Comparison of ENCODE assay signal across 25 cellular contexts in the genomic region with DNA sequence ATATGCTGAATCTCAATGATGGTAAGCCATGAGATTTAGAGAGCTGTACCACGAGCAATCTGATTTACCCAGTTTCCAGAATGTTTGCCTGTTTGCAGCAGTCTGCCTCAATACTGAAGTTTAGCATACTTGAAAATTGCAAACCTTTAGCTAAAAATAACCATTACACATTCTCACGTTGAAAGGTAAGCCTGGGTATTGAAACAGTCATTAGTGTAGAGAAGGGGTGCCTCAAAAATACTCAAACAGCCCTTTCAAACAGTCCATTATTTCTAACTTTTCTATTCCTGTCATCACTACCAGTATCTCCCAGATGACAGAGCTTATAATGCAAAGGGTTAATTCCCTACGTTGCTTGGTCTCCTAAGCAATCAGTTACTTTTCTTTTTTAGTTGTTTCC.
DNase-seq lines count a peak whose midpoint lies in the region; ATAC-seq, FAIRE-seq and TF ChIP-seq lines count a peak whose summit lies in the region.
"Had no signal": no experiment of that assay in that cellular context is flagged by ENCODE, and none has a peak within 500 bp of the region (broad histone marks: within the 10 kb centered on the region; RNA-seq: fewer than 3 reads in every experiment).

No MANE protein-coding gene starts in this region.

- no peaks in the 10 kb centered on the region for H4K20me1 ChIP-seq in osteoblast (ENCODE audit: insufficient read depth, low read length)

- H3K9me3 ChIP-seq in osteoblast (ENCODE audit: low read depth, low read length), result no peaks in the 10 kb centered on the region
- H3K9me3 ChIP-seq: ovary had no signal

- DNase-seq in GM12892 (ENCODE audit: insufficient read length) (peak; percentile 6), GM20000 (ENCODE audit: low spot score) (peak; percentile 31), osteoblast (ENCODE audit: insufficient read length, low spot score, missing footprints) (no peak), caudate nucleus (lab: John Stamatoyannopoulos, UW) (no peak)
- no peak for DNase-seq in stimulated activated naive CD4-positive, alpha-beta T cell treated with Interleukin-2 at 50 U/mL for 16 hours (lab: John Stamatoyannopoulos, UW)
- DNase-seq in activated T-cell treated with anti-CD3 and anti-CD28 coated beads, Interleukin-2, amount 50 U/mL, for 1 hour, result no peak
- DNase-seq: activated CD4-positive, alpha-beta T cell treated with anti-CD3 and anti-CD28 coated beads for 1 hour; activated CD8-positive, alpha-beta memory T cell treated with anti-CD3 and anti-CD28 coated beads for 24 hours; activated naive CD8-positive, alpha-beta T cell treated with anti-CD3 and anti-CD28 coated beads, Interleukin-2, amount 50 U/mL, for 24 hours; brain microvascular endothelial cell; C1 segment of cervical spinal cord; glutamatergic neuron; mesendoderm; naive thymus-derived CD8-positive, alpha-beta T cell; NCI-H1417 treated with DMSO at 0.1 percent for 48 hours; NCI-H2171; OCI-M1; ovary; right cardiac atrium; SHP77 had no signal

- no peak overlapping the region for H3K4me2 ChIP-seq in osteoblast (ENCODE audit: insufficient read depth, low read length)

- H3K27ac ChIP-seq in osteoblast (ENCODE audit: low read depth, low read length), result no peak overlapping the region
- no peak overlapping the region for H3K27ac ChIP-seq in caudate nucleus (ENCODE audit: low read depth, low read length)
- H3K27ac ChIP-seq: brain microvascular endothelial cell, ovary had no signal

- FAIRE-seq in GM12892 (lab: Jason Lieb, UNC), result no peak
- FAIRE-seq: endometrium, TTC549 had no signal

- no peak overlapping the region for H3K4me3 ChIP-seq in osteoblast (ENCODE audit: insufficient read depth, low read length)
- H3K4me3 ChIP-seq: ovary had no signal

- peaks cover 33% of the 10 kb centered on the region for H3K4me1 ChIP-seq in osteoblast (ENCODE audit: insufficient read depth, low read length)

- no peak for TF ChIP-seq POLR2A in GM12892 (IDR thresholded peaks at IDR 0.05; ENCODE audit: low read depth, low read length)

- H2AFZ ChIP-seq in osteoblast (ENCODE audit: low read length), result peak overlapping the region; percentile 71

- no peaks in the 10 kb centered on the region for H3K36me3 ChIP-seq in osteoblast (ENCODE audit: insufficient read depth, low read length)
- H3K36me3 ChIP-seq: brain microvascular endothelial cell, ovary had no signal

- ATAC-seq in HG03439 (IDR thresholded peaks at IDR 0.05; ENCODE audit: unreplicated experiment), result peak; percentile 48
- no peak for ATAC-seq in HG03442 (IDR thresholded peaks at IDR 0.05; ENCODE audit: unreplicated experiment)
- ATAC-seq: activated naive CD8-positive, alpha-beta T cell treated with anti-CD3 and anti-CD28 coated beads, Interleukin-2, amount 50 U/mL, for 24 hours; naive thymus-derived CD8-positive, alpha-beta T cell; right cardiac atrium; stimulated activated effector memory CD8-positive, alpha-beta T cell treated with anti-CD3 and anti-CD28 coated beads, Interleukin-12 subunit alpha, Interleukin-12 subunit beta, amount 100 ng/mL, for 72 hours had no signal

- H3K27me3 ChIP-seq in osteoblast (ENCODE audit: insufficient read depth, low read length), result no peaks in the 10 kb centered on the region
- H3K27me3 ChIP-seq: brain microvascular endothelial cell had no signal

- TF ChIP-seq CTCF in GM20000 (IDR thresholded peaks at IDR 0.05; ENCODE audit: extremely low read depth, missing control alignments), result no peak
- TF ChIP-seq CTCF in osteoblast (IDR thresholded peaks at IDR 0.05; ENCODE audit: extremely low read depth, low read depth, low read length), result no peak

- H3K79me2 ChIP-seq in osteoblast (ENCODE audit: insufficient read depth, low read length), result no peaks in the 10 kb centered on the region

Comparison
In these comparisons a context has a peak if more than half of its experiments do, and no peak if none do; other contexts are left out.
1. DNase-seq: peak in GM12892 (single experiment) and GM20000 (single experiment); none in osteoblast (single experiment), stimulated activated naive CD4-positive, alpha-beta T cell treated with Interleukin-2 at 50 U/mL for 16 hours (single experiment), activated T-cell treated with anti-CD3 and anti-CD28 coated beads, Interleukin-2, amount 50 U/mL, for 1 hour (single experiment) and caudate nucleus (0 of 61).